18 cellular contexts compared by ENCODE assay signal in the genomic region with DNA sequence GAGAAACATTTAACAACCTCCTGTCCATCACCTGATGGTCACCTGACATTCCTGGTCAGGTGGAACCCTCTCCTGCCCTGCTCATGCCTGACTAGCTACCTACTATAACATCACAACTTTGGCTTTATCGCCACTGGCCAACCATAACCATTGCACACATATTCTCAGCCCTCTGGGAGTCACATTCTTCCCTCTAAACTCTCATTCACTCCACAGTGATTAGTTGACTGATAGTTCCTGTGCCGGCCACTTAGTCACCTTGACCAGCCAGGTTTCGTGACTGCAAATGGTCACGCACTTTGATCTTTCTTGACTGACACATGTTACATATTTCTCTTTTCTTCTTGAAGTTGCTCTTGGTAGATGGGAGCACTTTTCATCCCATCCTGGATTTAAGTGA.
"Had no signal": no experiment of that assay in that cellular context is flagged by ENCODE, and none has a peak within 500 bp of the region (broad histone marks: within the 10 kb centered on the region; RNA-seq: fewer than 3 reads in every experiment).

No MANE protein-coding gene starts in this region.

- H3K27ac Mint-ChIP-seq: activated CD8-positive, alpha-beta T cell treated with anti-CD3 and anti-CD28 coated beads for 36 hours; activated naive CD4-positive, alpha-beta T cell treated with anti-CD3 and anti-CD28 coated beads, Interleukin-2, amount 50 U/mL, for 24 hours; T-helper 1 cell treated with Interleukin-12 subunit alpha and Interleukin-12 subunit beta and Interleukin-4 antibody, amounts not matched to agents 30 μg/mL and 1 μg/mL, for 36 hours had no signal

- H3K36me3 Mint-ChIP-seq: activated naive CD4-positive, alpha-beta T cell treated with anti-CD3 and anti-CD28 coated beads, Interleukin-2, amount 50 U/mL, for 24 hours had no signal

- H3K9me3 Mint-ChIP-seq: activated naive CD4-positive, alpha-beta T cell treated with anti-CD3 and anti-CD28 coated beads, Interleukin-2, amount 50 U/mL, for 24 hours; neural crest cell had no signal

- DNase-seq: activated CD4-positive, alpha-beta T cell treated with anti-CD3 and anti-CD28 coated beads for 4 hours; activated CD8-positive, alpha-beta T cell treated with anti-CD3 and anti-CD28 coated beads for 36 hours; activated effector memory CD4-positive, alpha-beta T cell treated with anti-CD3 and anti-CD28 coated beads, Interleukin-2, amount 50 U/mL, for 16 hours; activated T-cell treated with anti-CD3 and anti-CD28 coated beads, Interleukin-2, amount 50 U/mL, for 48 hours; effector CD8-positive, alpha-beta T cell; foreskin melanocyte; heart left ventricle; left ventricle myocardium superior; sigmoid colon; stimulated activated CD4-positive, alpha-beta T cell treated with anti-CD3 and anti-CD28 coated beads, Interleukin-1b, Interleukin-23, amount 100 ng/mL, for 48 hours; stomach had no signal

- H3K9me3 ChIP-seq: adrenal gland, ovary, sigmoid colon, stomach, vagina had no signal

- H3K27ac ChIP-seq: adrenal gland, coronary artery, heart left ventricle, ovary, sigmoid colon, stomach, vagina had no signal

- H3K27me3 ChIP-seq: adrenal gland, heart left ventricle, ovary, sigmoid colon, stomach, vagina had no signal

- H3K27me3 Mint-ChIP-seq: activated CD8-positive, alpha-beta T cell treated with anti-CD3 and anti-CD28 coated beads for 36 hours; activated naive CD4-positive, alpha-beta T cell treated with anti-CD3 and anti-CD28 coated beads, Interleukin-2, amount 50 U/mL, for 24 hours had no signal

- H3K36me3 ChIP-seq: adrenal gland, heart left ventricle, ovary, sigmoid colon, stomach, vagina had no signal

- H3K4me3 Mint-ChIP-seq: activated CD8-positive, alpha-beta T cell treated with anti-CD3 and anti-CD28 coated beads for 36 hours; activated naive CD4-positive, alpha-beta T cell treated with anti-CD3 and anti-CD28 coated beads, Interleukin-2, amount 50 U/mL, for 24 hours; neural crest cell; T-helper 1 cell treated with Interleukin-12 subunit alpha and Interleukin-12 subunit beta and Interleukin-4 antibody, amounts not matched to agents 30 μg/mL and 1 μg/mL, for 36 hours had no signal

- H3K4me3 ChIP-seq: adrenal gland, coronary artery, heart left ventricle, ovary, sigmoid colon, stomach, vagina had no signal
